ENCODE assay signal across 1 cellular context in the genomic region with DNA sequence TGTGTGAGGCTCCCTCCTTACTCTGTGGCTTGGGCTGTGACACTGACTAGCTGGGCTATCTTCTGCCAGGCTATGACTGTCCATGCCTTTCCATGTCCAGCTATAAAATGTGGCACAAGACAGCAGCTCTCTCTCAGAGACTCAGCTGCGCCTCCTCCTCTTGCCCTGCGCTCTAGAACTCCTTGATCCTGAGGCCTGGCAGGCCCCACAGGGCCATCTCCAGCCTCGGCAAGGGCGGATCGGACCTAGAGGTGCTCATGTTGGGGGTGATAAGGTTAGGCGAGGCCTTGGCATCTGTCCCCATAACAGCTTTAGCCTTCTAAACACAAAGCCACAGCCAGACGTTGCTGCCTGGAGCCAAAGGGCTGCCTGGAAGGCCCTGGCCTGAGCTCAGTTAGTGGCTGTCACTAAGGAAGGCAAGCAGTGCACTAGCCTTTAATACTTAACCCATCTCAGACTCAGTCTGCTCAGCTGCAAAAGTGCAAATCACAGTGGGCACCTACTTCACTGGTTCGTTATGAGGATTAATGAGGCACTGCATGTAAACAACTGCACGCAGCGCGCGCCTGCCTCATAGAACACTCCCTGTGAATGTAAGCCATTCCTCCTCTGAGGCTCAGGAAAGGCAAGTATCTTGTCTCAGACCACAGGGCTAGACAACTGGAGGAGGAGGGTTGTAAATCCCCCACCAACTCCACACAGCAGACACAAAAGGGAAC.
TF ChIP-seq lines count a peak whose summit lies in the region.

No MANE protein-coding gene starts in this region.

TF ChIP-seq in HepG2, 621 proteins besides CTCF, POLR2A, EP300 and RAD21 (continues in another document):
- TF ChIP-seq TMF1 (CRISPR knock-in tag; IDR thresholded peaks at IDR 0.05; ENCODE audit: low read depth) (no peak), TOE1 (CRISPR knock-in tag; IDR thresholded peaks at IDR 0.05) (no peak), SIX4 (CRISPR knock-in tag; IDR thresholded peaks at IDR 0.05) (no peak), CREM (IDR thresholded peaks at IDR 0.05) (no peak), CREM (CRISPR knock-in tag; IDR thresholded peaks at IDR 0.05) (no peak), ZNF441 (CRISPR knock-in tag; IDR thresholded peaks at IDR 0.05; ENCODE audit: borderline replicate concordance) (0 out of 2 replicates have a peak, but pooled peaks have one; percentile 3), ZNF605 (CRISPR knock-in tag; IDR thresholded peaks at IDR 0.05) (no peak), NFRKB (IDR thresholded peaks at IDR 0.05) (no peak), ZSCAN29 (CRISPR knock-in tag; conservative IDR thresholded peaks at IDR 0.05) (no peak), GFI1 (CRISPR knock-in tag; IDR thresholded peaks at IDR 0.05; ENCODE audit: borderline replicate concordance) (no peak), ZNF335 (CRISPR knock-in tag; IDR thresholded peaks at IDR 0.05) (no peak), CC2D1A (CRISPR knock-in tag; IDR thresholded peaks at IDR 0.05) (peak; percentile 40; the same call in 1 of the 2 replicates), CCDC6 (CRISPR knock-in tag; IDR thresholded peaks at IDR 0.05) (no peak), SMARCE1 (IDR thresholded peaks at IDR 0.05; ENCODE audit: borderline replicate concordance) (no peak), TCF12 (IDR thresholded peaks at IDR 0.05) (no peak), TCF12 (CRISPR knock-in tag; IDR thresholded peaks at IDR 0.05) (no peak), ZBTB1 (CRISPR knock-in tag; IDR thresholded peaks at IDR 0.05; ENCODE audit: borderline replicate concordance) (no peak), KMT2A (CRISPR knock-in tag; IDR thresholded peaks at IDR 0.05) (peak; percentile 34; the same call in 1 of the 2 replicates), ZFX (CRISPR knock-in tag; IDR thresholded peaks at IDR 0.05; ENCODE audit: low read depth) (peak; percentile 63; the same call in 1 of the 2 replicates), ZNF564 (CRISPR knock-in tag; IDR thresholded peaks at IDR 0.05) (no peak), ZNF891 (CRISPR knock-in tag; IDR thresholded peaks at IDR 0.05) (no peak), RELA (CRISPR knock-in tag; IDR thresholded peaks at IDR 0.05) (no peak), JUND (CRISPR knock-in tag; IDR thresholded peaks at IDR 0.05) (no peak), ZNF207 (IDR thresholded peaks at IDR 0.05; ENCODE audit: borderline replicate concordance) (no peak), FOXA1 (IDR thresholded peaks at IDR 0.05) (no peak), FOXA1 (CRISPR knock-in tag; IDR thresholded peaks at IDR 0.05) (peak; percentile 57; the same call in 1 of the 2 replicates), SRF (IDR thresholded peaks at IDR 0.05; ENCODE audit: low read depth, low read length) (no peak), ZNF598 (CRISPR knock-in tag; IDR thresholded peaks at IDR 0.05; ENCODE audit: borderline replicate concordance) (0 out of 2 replicates have a peak, but pooled peaks have one; percentile 26), KLF11 (CRISPR knock-in tag; IDR thresholded peaks at IDR 0.05) (no peak), ZNF776 (CRISPR knock-in tag; IDR thresholded peaks at IDR 0.05) (no peak), U2AF1 (optimal IDR thresholded peaks at IDR 0.05; ENCODE audit: low read depth, low read length) (no peak), RFX5 (IDR thresholded peaks at IDR 0.05; ENCODE audit: low read depth, low read length) (no peak), KAT7 (CRISPR knock-in tag; IDR thresholded peaks at IDR 0.05; ENCODE audit: borderline replicate concordance) (no peak), CHCHD3 (CRISPR knock-in tag; IDR thresholded peaks at IDR 0.05) (0 out of 2 replicates have a peak, but pooled peaks have one; percentile 39), SIN3B (IDR thresholded peaks at IDR 0.05; ENCODE audit: low read length) (no peak)
- TF ChIP-seq, protein P1, sequence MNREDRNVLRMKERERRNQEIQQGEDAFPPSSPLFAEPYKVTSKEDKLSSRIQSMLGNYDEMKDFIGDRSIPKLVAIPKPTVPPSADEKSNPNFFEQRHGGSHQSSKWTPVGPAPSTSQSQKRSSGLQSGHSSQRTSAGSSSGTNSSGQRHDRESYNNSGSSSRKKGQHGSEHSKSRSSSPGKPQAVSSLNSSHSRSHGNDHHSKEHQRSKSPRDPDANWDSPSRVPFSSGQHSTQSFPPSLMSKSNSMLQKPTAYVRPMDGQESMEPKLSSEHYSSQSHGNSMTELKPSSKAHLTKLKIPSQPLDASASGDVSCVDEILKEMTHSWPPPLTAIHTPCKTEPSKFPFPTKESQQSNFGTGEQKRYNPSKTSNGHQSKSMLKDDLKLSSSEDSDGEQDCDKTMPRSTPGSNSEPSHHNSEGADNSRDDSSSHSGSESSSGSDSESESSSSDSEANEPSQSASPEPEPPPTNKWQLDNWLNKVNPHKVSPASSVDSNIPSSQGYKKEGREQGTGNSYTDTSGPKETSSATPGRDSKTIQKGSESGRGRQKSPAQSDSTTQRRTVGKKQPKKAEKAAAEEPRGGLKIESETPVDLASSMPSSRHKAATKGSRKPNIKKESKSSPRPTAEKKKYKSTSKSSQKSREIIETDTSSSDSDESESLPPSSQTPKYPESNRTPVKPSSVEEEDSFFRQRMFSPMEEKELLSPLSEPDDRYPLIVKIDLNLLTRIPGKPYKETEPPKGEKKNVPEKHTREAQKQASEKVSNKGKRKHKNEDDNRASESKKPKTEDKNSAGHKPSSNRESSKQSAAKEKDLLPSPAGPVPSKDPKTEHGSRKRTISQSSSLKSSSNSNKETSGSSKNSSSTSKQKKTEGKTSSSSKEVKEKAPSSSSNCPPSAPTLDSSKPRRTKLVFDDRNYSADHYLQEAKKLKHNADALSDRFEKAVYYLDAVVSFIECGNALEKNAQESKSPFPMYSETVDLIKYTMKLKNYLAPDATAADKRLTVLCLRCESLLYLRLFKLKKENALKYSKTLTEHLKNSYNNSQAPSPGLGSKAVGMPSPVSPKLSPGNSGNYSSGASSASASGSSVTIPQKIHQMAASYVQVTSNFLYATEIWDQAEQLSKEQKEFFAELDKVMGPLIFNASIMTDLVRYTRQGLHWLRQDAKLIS (CRISPR knock-in tag; IDR thresholded peaks at IDR 0.05): no peak; the same call in 1 of the 2 replicates
- TF ChIP-seq, protein P2, sequence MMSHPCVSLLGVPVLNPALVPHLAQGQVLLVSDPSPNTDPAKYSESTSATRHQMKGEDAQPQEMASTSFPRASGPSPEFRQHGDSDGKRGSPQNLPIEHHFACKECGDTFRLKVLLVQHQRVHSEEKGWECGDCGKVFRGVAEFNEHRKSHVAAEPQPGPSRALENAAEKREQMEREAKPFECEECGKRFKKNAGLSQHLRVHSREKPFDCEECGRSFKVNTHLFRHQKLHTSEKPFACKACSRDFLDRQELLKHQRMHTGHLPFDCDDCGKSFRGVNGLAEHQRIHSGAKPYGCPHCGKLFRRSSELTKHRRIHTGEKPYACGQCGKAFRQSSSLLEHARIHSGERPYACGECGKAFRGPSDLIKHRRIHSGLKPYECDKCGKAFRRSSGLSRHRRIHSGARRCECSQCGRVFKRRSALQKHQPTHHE (CRISPR knock-in tag; IDR thresholded peaks at IDR 0.05; ENCODE audit: borderline replicate concordance): no peak
- TF ChIP-seq, protein P3, sequence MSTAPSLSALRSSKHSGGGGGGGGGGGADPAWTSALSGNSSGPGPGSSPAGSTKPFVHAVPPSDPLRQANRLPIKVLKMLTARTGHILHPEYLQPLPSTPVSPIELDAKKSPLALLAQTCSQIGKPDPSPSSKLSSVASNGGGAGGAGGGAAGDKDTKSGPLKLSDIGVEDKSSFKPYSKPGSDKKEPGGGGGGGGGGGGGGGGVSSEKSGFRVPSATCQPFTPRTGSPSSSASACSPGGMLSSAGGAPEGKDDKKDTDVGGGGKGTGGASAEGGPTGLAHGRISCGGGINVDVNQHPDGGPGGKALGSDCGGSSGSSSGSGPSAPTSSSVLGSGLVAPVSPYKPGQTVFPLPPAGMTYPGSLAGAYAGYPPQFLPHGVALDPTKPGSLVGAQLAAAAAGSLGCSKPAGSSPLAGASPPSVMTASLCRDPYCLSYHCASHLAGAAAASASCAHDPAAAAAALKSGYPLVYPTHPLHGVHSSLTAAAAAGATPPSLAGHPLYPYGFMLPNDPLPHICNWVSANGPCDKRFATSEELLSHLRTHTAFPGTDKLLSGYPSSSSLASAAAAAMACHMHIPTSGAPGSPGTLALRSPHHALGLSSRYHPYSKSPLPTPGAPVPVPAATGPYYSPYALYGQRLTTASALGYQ (CRISPR knock-in tag; IDR thresholded peaks at IDR 0.05): no peak
- TF ChIP-seq, protein P4, sequence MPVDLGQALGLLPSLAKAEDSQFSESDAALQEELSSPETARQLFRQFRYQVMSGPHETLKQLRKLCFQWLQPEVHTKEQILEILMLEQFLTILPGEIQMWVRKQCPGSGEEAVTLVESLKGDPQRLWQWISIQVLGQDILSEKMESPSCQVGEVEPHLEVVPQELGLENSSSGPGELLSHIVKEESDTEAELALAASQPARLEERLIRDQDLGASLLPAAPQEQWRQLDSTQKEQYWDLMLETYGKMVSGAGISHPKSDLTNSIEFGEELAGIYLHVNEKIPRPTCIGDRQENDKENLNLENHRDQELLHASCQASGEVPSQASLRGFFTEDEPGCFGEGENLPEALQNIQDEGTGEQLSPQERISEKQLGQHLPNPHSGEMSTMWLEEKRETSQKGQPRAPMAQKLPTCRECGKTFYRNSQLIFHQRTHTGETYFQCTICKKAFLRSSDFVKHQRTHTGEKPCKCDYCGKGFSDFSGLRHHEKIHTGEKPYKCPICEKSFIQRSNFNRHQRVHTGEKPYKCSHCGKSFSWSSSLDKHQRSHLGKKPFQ (CRISPR knock-in tag; IDR thresholded peaks at IDR 0.05; ENCODE audit: insufficient replicate concordance): no peak
- TF ChIP-seq, protein P5, sequence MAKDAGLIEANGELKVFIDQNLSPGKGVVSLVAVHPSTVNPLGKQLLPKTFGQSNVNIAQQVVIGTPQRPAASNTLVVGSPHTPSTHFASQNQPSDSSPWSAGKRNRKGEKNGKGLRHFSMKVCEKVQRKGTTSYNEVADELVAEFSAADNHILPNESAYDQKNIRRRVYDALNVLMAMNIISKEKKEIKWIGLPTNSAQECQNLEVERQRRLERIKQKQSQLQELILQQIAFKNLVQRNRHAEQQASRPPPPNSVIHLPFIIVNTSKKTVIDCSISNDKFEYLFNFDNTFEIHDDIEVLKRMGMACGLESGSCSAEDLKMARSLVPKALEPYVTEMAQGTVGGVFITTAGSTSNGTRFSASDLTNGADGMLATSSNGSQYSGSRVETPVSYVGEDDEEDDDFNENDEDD (CRISPR knock-in tag; IDR thresholded peaks at IDR 0.05; ENCODE audit: borderline replicate concordance): no peak
- TF ChIP-seq, protein P6, sequence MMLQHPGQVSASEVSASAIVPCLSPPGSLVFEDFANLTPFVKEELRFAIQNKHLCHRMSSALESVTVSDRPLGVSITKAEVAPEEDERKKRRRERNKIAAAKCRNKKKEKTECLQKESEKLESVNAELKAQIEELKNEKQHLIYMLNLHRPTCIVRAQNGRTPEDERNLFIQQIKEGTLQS (CRISPR knock-in tag; IDR thresholded peaks at IDR 0.05): no peak
- TF ChIP-seq, protein P7, sequence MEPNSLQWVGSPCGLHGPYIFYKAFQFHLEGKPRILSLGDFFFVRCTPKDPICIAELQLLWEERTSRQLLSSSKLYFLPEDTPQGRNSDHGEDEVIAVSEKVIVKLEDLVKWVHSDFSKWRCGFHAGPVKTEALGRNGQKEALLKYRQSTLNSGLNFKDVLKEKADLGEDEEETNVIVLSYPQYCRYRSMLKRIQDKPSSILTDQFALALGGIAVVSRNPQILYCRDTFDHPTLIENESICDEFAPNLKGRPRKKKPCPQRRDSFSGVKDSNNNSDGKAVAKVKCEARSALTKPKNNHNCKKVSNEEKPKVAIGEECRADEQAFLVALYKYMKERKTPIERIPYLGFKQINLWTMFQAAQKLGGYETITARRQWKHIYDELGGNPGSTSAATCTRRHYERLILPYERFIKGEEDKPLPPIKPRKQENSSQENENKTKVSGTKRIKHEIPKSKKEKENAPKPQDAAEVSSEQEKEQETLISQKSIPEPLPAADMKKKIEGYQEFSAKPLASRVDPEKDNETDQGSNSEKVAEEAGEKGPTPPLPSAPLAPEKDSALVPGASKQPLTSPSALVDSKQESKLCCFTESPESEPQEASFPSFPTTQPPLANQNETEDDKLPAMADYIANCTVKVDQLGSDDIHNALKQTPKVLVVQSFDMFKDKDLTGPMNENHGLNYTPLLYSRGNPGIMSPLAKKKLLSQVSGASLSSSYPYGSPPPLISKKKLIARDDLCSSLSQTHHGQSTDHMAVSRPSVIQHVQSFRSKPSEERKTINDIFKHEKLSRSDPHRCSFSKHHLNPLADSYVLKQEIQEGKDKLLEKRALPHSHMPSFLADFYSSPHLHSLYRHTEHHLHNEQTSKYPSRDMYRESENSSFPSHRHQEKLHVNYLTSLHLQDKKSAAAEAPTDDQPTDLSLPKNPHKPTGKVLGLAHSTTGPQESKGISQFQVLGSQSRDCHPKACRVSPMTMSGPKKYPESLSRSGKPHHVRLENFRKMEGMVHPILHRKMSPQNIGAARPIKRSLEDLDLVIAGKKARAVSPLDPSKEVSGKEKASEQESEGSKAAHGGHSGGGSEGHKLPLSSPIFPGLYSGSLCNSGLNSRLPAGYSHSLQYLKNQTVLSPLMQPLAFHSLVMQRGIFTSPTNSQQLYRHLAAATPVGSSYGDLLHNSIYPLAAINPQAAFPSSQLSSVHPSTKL (CRISPR knock-in tag; IDR thresholded peaks at IDR 0.05): 0 out of 2 replicates have a peak, but pooled peaks have one; percentile 6
- TF ChIP-seq, protein P8, sequence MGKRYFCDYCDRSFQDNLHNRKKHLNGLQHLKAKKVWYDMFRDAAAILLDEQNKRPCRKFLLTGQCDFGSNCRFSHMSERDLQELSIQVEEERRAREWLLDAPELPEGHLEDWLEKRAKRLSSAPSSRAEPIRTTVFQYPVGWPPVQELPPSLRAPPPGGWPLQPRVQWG (CRISPR knock-in tag; IDR thresholded peaks at IDR 0.05; ENCODE audit: borderline replicate concordance, low read depth): no peak
- TF ChIP-seq, protein P9, sequence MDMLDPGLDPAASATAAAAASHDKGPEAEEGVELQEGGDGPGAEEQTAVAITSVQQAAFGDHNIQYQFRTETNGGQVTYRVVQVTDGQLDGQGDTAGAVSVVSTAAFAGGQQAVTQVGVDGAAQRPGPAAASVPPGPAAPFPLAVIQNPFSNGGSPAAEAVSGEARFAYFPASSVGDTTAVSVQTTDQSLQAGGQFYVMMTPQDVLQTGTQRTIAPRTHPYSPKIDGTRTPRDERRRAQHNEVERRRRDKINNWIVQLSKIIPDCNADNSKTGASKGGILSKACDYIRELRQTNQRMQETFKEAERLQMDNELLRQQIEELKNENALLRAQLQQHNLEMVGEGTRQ (IDR thresholded peaks at IDR 0.05; ENCODE audit: low read depth, low read length): no peak
- TF ChIP-seq, protein P9 (CRISPR knock-in tag; IDR thresholded peaks at IDR 0.05; ENCODE audit: borderline replicate concordance): peak; percentile 8; the same call in 1 of the 2 replicates
- TF ChIP-seq, protein P10, sequence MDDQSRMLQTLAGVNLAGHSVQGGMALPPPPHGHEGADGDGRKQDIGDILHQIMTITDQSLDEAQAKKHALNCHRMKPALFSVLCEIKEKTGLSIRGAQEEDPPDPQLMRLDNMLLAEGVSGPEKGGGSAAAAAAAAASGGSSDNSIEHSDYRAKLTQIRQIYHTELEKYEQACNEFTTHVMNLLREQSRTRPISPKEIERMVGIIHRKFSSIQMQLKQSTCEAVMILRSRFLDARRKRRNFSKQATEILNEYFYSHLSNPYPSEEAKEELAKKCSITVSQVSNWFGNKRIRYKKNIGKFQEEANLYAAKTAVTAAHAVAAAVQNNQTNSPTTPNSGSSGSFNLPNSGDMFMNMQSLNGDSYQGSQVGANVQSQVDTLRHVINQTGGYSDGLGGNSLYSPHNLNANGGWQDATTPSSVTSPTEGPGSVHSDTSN (CRISPR knock-in tag; IDR thresholded peaks at IDR 0.05; ENCODE audit: borderline replicate concordance): no peak
